Comparison of ENCODE assay signal across 10 cellular contexts in genomic region chr3:42123012-42123581, GRCh38. TPM values are rescaled to one million over a fixed set of nuclear protein-coding genes. Genes with fewer than 3 reads are reported as not detected.
DNase-seq lines count a peak whose midpoint lies in the region; ATAC-seq, FAIRE-seq and TF ChIP-seq lines count a peak whose summit lies in the region.
"Had no signal": no experiment of that assay in that cellular context is flagged by ENCODE, and none has a peak within 500 bp of the region (broad histone marks: within the 10 kb centered on the region; RNA-seq: fewer than 3 reads in every experiment).

No MANE protein-coding gene starts in this region.

- CTCF ChIA-PET in mammary epithelial cell (lab: Charles Lee; ENCODE audit: low non-redundant PET) = no interaction called here

- peaks cover 3% of the 10 kb centered on the region for H3K36me3 ChIP-seq in mammary epithelial cell (ENCODE audit: insufficient read depth, low read length)
- H3K36me3 ChIP-seq in pancreas = peaks cover 0 to 9% (median 0%) of the 10 kb centered on the region in 3 donors

- DNase-seq in mammary epithelial cell (peak; percentile 74), pancreas (no peak), 8988T (no peak), CD1c-positive myeloid dendritic cell (ENCODE audit: extremely low spot score) (no peak)
- no peak for DNase-seq in activated naive CD4-positive, alpha-beta T cell (lab: John Stamatoyannopoulos, UW)

- in situ Hi-C loops in mammary epithelial cell (cut with MboI; ENCODE audit: low sequenced_read_pairs in 2 of 2) = loop anchor here (5.0 to 10.0 kb wide), 2 partner anchors 62 to 64 kb away; no protein-coding TSS in a partner anchor

- ATAC-seq in GM18502 (IDR thresholded peaks at IDR 0.05; ENCODE audit: poor library complexity, unreplicated experiment) = peak; percentile 50
- ATAC-seq in HG02981 (IDR thresholded peaks at IDR 0.05; ENCODE audit: unreplicated experiment) = peak; percentile 38
- peak in 3 of 4 donors; percentile 14 to 49 (median 35) for ATAC-seq in pancreas
- no peak for ATAC-seq in HG03521 (IDR thresholded peaks at IDR 0.05; ENCODE audit: unreplicated experiment)
- ATAC-seq: SK-N-SH treated with all-trans-retinoic acid at 6 μM for 48 hours had no signal

- intact Hi-C loops in mammary epithelial cell (cut with micrococcal nuclease) (loop anchor here (2.0 kb wide), 1 partner anchor 38 kb away; no protein-coding TSS in a partner anchor), pancreas (cut with DNase I) (no loop called here)

- H3K4me1 ChIP-seq in mammary epithelial cell (ENCODE audit: insufficient read depth, low read length) (peaks cover 54% of the 10 kb centered on the region), pancreas (peaks cover 7 to 11% (median 9%) of the 10 kb centered on the region in 3 donors)

- H4K20me1 ChIP-seq in mammary epithelial cell (ENCODE audit: insufficient read depth, low read length) = no peaks in the 10 kb centered on the region

- H2AFZ ChIP-seq in mammary epithelial cell (ENCODE audit: low read depth, low read length) = peak overlapping the region; percentile 49

- H3K9ac ChIP-seq in mammary epithelial cell (ENCODE audit: insufficient read depth, low read length) = peak overlapping the region; percentile 55

- H3K4me3 ChIP-seq in mammary epithelial cell (replicated peaks in 1 of 3; ENCODE audit: insufficient read depth in 1 of 3, low read depth in 2 of 3, low read length in 3 of 3) (peak overlapping the region in 2 of 3 experiments; percentile 12 to 13), pancreas (no peak overlapping the region)

- no peaks in the 10 kb centered on the region for H3K9me3 ChIP-seq in mammary epithelial cell (replicated peaks; ENCODE audit: insufficient read depth, low read length)
- no peaks in the 10 kb centered on the region for H3K9me3 ChIP-seq in pancreas

- H3K27ac ChIP-seq in mammary epithelial cell (ENCODE audit: insufficient read depth, low read depth, low read length) (peak overlapping the region; percentile 92), pancreas (no peak overlapping the region)

- peaks cover 62% of the 10 kb centered on the region for H3K79me2 ChIP-seq in mammary epithelial cell (ENCODE audit: insufficient read depth, low read length)

- dilution Hi-C loops in mammary epithelial cell (cut with HindIII; ENCODE audit: low sequenced_read_pairs) = loop anchor here (25.0 kb wide), 1 partner anchor 314 kb away; no protein-coding TSS in a partner anchor

- H3K27me3 ChIP-seq in mammary epithelial cell (ENCODE audit: insufficient read depth, low read length) = no peaks in the 10 kb centered on the region
- H3K27me3 ChIP-seq in pancreas = no peaks in the 10 kb centered on the region

- no TSS peak for BruUV-seq in mammary epithelial cell (replicated peaks; lab: Mats Ljungman, UMichigan)

- FAIRE-seq in pancreas (lab: Jason Lieb, UNC) = no peak
- FAIRE-seq: colon had no signal

- WGBS in mammary epithelial cell (ENCODE audit: low coverage, missing lambda C conversion rate) = under 1% methylated on average over 8 of the region's 8 CpGs
- WGBS in pancreas, 2 donors = 65 to 69% methylated on average over 8 of the region's 8 CpGs

- peak overlapping the region; percentile 71 for H3K4me2 ChIP-seq in mammary epithelial cell (ENCODE audit: insufficient read depth, low read depth, low read length)

- TF ChIP-seq CTCF in mammary epithelial cell (conservative IDR thresholded peaks at IDR 0.05 in 1 of 2, IDR thresholded peaks at IDR 0.05 in 1 of 2; ENCODE audit: extremely low read depth in 1 of 2, insufficient read depth in 1 of 2, low read depth in 1 of 2, low read length in 2 of 2) = no peak
- no peak for TF ChIP-seq CTCF in pancreas (IDR thresholded peaks at IDR 0.05)

RNA-seq across cellular contexts. Expression of gene TRAK1, which starts 31.9 kb away (rescaled TPM):
- total RNA-seq in mammary epithelial cell = 10 to 100 TPM; 64.5 to 67.2 TPM
- 36.6 TPM for polyA plus RNA-seq in mammary epithelial cell
- polyA minus RNA-seq in mammary epithelial cell = 56.6 TPM
- total RNA-seq in pancreas = 10 to 100 TPM in 4 of 6 donors, 1 to 10 TPM in 2; 9.3 to 24.3 (median 11.7) TPM
- polyA plus RNA-seq in pancreas = 10 to 100 TPM; 10.6 to 19.7 TPM

Comparison
In these comparisons a context has a peak if more than half of its experiments do, and no peak if none do; other contexts are left out.
1. H3K4me3 ChIP-seq: peak in mammary epithelial cell (2 of 3); none in pancreas (0 of 4).